18 cellular contexts compared by ENCODE assay signal in genomic region chr10:60669491-60669890, GRCh38.
"Had no signal": no experiment of that assay in that cellular context is flagged by ENCODE, and none has a peak within 500 bp of the region (broad histone marks: within the 10 kb centered on the region; RNA-seq: fewer than 3 reads in every experiment).

No MANE protein-coding gene starts in this region.

- DNase-seq: effector memory CD8-positive, alpha-beta T cell; esophagus squamous epithelium; foreskin fibroblast; immature natural killer cell; left colon; mucosa of descending colon; natural killer cell; nucleus accumbens; ovary; right cardiac atrium; small intestine; stimulated activated CD4-positive, alpha-beta T cell treated with anti-CD3 and anti-CD28 coated beads, Interleukin-2, amount 100 ng/mL, for 48 hours; stimulated activated naive CD8-positive, alpha-beta T cell treated with anti-CD3 and anti-CD28 coated beads, Interleukin-15, Interleukin-2, amounts not matched to agents 100 U/mL and 50 U/mL, for 24 hours; tibial artery; uterus had no signal

- H3K9me3 Mint-ChIP-seq: effector memory CD8-positive, alpha-beta T cell had no signal

- ATAC-seq: effector memory CD8-positive, alpha-beta T cell; gastroesophageal sphincter; left colon; mucosa of descending colon; natural killer cell; right cardiac atrium; stimulated activated naive CD8-positive, alpha-beta T cell treated with anti-CD3 and anti-CD28 coated beads, Interleukin-15, Interleukin-2, amounts not matched to agents 100 U/mL and 50 U/mL, for 24 hours had no signal

- H3K27me3 Mint-ChIP-seq: dendritic cell treated with granulocyte-macrophage colony-stimulating factor and Interleukin-4, amounts not matched to agents 40 ng/mL and 50 ng/mL, for 4 days; effector memory CD8-positive, alpha-beta T cell had no signal

- H3K4me3 Mint-ChIP-seq: dendritic cell treated with granulocyte-macrophage colony-stimulating factor and Interleukin-4, amounts not matched to agents 40 ng/mL and 50 ng/mL, for 4 days; effector memory CD8-positive, alpha-beta T cell; immature natural killer cell; natural killer cell; neural progenitor cell had no signal

- H3K27ac Mint-ChIP-seq: dendritic cell treated with granulocyte-macrophage colony-stimulating factor and Interleukin-4, amounts not matched to agents 40 ng/mL and 50 ng/mL, for 4 days; immature natural killer cell; natural killer cell; neural progenitor cell had no signal

- H3K36me3 Mint-ChIP-seq: natural killer cell, neural progenitor cell had no signal

- H3K4me1 Mint-ChIP-seq: immature natural killer cell, natural killer cell, neural progenitor cell had no signal
